In the genomic region with DNA sequence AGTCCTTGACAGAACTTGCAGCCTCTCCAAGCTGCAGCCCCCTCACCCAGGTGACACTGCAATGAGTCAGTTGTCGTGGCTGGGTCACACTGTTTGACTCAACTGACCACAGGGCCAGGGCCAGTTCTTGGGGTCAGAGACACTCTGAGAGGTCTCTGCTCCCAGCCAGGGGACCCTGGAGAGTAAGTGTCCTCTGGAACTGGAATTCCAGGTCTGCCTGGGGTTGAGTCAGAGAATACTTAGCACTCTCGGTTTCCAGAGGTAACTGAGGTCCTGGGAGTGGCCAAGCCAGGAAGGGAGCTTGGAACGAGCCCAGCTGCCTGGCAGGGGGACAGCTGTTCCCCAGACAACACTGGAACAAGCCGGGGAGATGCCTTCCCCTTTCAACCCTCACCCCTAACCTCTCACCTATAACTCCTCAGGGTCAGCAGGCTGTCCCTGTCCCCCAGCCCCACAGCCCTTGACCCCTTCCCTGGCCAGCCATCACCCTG, we compare ENCODE assay signal across 19 cellular contexts. TPM values are rescaled to one million over a fixed set of nuclear protein-coding genes. Genes with fewer than 3 reads are reported as not detected.
DNase-seq lines count a peak whose midpoint lies in the region; ATAC-seq and TF ChIP-seq lines count a peak whose summit lies in the region.
"Had no signal": no experiment of that assay in that cellular context is flagged by ENCODE, and none has a peak within 500 bp of the region (broad histone marks: within the 10 kb centered on the region; RNA-seq: fewer than 3 reads in every experiment).

No MANE protein-coding gene starts in this region.

- DNase-seq in Daoy (ENCODE audit: low read depth), result peak; percentile 80
- peak; percentile 26 for DNase-seq in NCI-H226
- peak; percentile 67 for DNase-seq in mammary epithelial cell
- DNase-seq in myocyte (ENCODE audit: low read depth), result peak; percentile 64
- no peak for DNase-seq in inferior parietal cortex (ENCODE audit: extremely low spot score)
- DNase-seq in stimulated activated naive B cell treated with anti-CD40 and anti-IgM and Interleukin-4, amounts not matched to agents 10 μg/mL and 1 μg/mL and 100 μg/mL, for 72 hours, result no peak
- DNase-seq in NCI-H2227 treated with DMSO at 0.1 percent for 48 hours (lab: John Stamatoyannopoulos, UW), result no peak
- DNase-seq: MM.1S; NCI-H774; nephron progenitor cell; SHP77 treated with DMSO at 0.1 percent for 48 hours; stimulated activated CD4-positive, alpha-beta T cell treated with anti-CD3 and anti-CD28 coated beads, Interleukin-4, amount 100 ng/mL, for 4 hours; upper lobe of left lung had no signal

- in situ Hi-C loops in mammary epithelial cell (cut with MboI; ENCODE audit: low sequenced_read_pairs in 2 of 2), result no loop called here

- H3K27ac ChIP-seq in mammary epithelial cell (ENCODE audit: insufficient read depth, low read depth, low read length), result peak overlapping the region; percentile 23
- H3K27ac ChIP-seq: right atrium auricular region, upper lobe of left lung had no signal

- peaks cover 6 to 12% of the 10 kb centered on the region in 2 donors for H3K27me3 Mint-ChIP-seq in stimulated activated naive B cell treated with anti-CD40 and anti-IgM and Interleukin-4, amounts not matched to agents 10 μg/mL and 1 μg/mL and 100 μg/mL, for 72 hours

- H3K4me1 Mint-ChIP-seq in stimulated activated naive B cell treated with anti-CD40 and anti-IgM and Interleukin-4, amounts not matched to agents 10 μg/mL and 1 μg/mL and 100 μg/mL, for 72 hours, result no peaks in the 10 kb centered on the region

- no peak overlapping the region for H3K4me3 ChIP-seq in mammary epithelial cell (replicated peaks in 1 of 3; ENCODE audit: insufficient read depth in 1 of 3, low read depth in 2 of 3, low read length in 3 of 3)
- H3K4me3 ChIP-seq: lung, right atrium auricular region, upper lobe of left lung had no signal

- no peaks in the 10 kb centered on the region for H4K20me1 ChIP-seq in mammary epithelial cell (ENCODE audit: insufficient read depth, low read length)

- H2AFZ ChIP-seq in mammary epithelial cell (ENCODE audit: low read depth, low read length), result peak overlapping the region; percentile 61

- H3K79me2 ChIP-seq in mammary epithelial cell (ENCODE audit: insufficient read depth, low read length), result no peaks in the 10 kb centered on the region

- H3K4me1 ChIP-seq in mammary epithelial cell (ENCODE audit: insufficient read depth, low read length), result peaks cover 23% of the 10 kb centered on the region
- H3K4me1 ChIP-seq: right atrium auricular region, upper lobe of left lung had no signal

- CTCF ChIA-PET in mammary epithelial cell (lab: Charles Lee; ENCODE audit: low non-redundant PET), result no interaction called here

- H3K4me3 Mint-ChIP-seq in stimulated activated naive B cell treated with anti-CD40 and anti-IgM and Interleukin-4, amounts not matched to agents 10 μg/mL and 1 μg/mL and 100 μg/mL, for 72 hours, result no peak overlapping the region
- H3K4me3 Mint-ChIP-seq: dendritic cell treated with granulocyte-macrophage colony-stimulating factor and Interleukin-4, amounts not matched to agents 40 ng/mL and 50 ng/mL, for 4 days; nephron progenitor cell had no signal

- no peak for TF ChIP-seq CTCF in mammary epithelial cell (conservative IDR thresholded peaks at IDR 0.05 in 1 of 2, IDR thresholded peaks at IDR 0.05 in 1 of 2; ENCODE audit: extremely low read depth in 1 of 2, insufficient read depth in 1 of 2, low read depth in 1 of 2, low read length in 2 of 2)

- no peaks in the 10 kb centered on the region for H3K36me3 Mint-ChIP-seq in stimulated activated naive B cell treated with anti-CD40 and anti-IgM and Interleukin-4, amounts not matched to agents 10 μg/mL and 1 μg/mL and 100 μg/mL, for 72 hours

- WGBS in mammary epithelial cell (ENCODE audit: low coverage, missing lambda C conversion rate), result 0% methylated on average over 3 of the region's 4 CpGs

- dilution Hi-C loops in mammary epithelial cell (cut with HindIII; ENCODE audit: low sequenced_read_pairs), result loop anchor here (5.0 kb wide), 3 partner anchors 61 to 101 kb away; no protein-coding TSS in a partner anchor

- H3K9me3 ChIP-seq in mammary epithelial cell (replicated peaks; ENCODE audit: insufficient read depth, low read length), result no peaks in the 10 kb centered on the region
- H3K9me3 ChIP-seq: right atrium auricular region had no signal

- H3K36me3 ChIP-seq in mammary epithelial cell (ENCODE audit: insufficient read depth, low read length), result no peaks in the 10 kb centered on the region
- H3K36me3 ChIP-seq: right atrium auricular region, upper lobe of left lung had no signal

- H3K9ac ChIP-seq in mammary epithelial cell (ENCODE audit: insufficient read depth, low read length), result no peak overlapping the region

- H3K27ac Mint-ChIP-seq in stimulated activated naive B cell treated with anti-CD40 and anti-IgM and Interleukin-4, amounts not matched to agents 10 μg/mL and 1 μg/mL and 100 μg/mL, for 72 hours, result no peak overlapping the region
- H3K27ac Mint-ChIP-seq: dendritic cell treated with granulocyte-macrophage colony-stimulating factor and Interleukin-4, amounts not matched to agents 40 ng/mL and 50 ng/mL, for 4 days; nephron progenitor cell had no signal

- H3K4me2 ChIP-seq in mammary epithelial cell (ENCODE audit: insufficient read depth, low read depth, low read length), result peak overlapping the region; percentile 65

- intact Hi-C loops in mammary epithelial cell (cut with micrococcal nuclease), result no loop called here

- ATAC-seq in stimulated activated naive B cell treated with anti-CD40 and anti-IgM and Interleukin-4, amounts not matched to agents 10 μg/mL and 1 μg/mL and 100 μg/mL, for 72 hours (replicated peaks), result no peak
- no peak for ATAC-seq in HG03565 (IDR thresholded peaks at IDR 0.05; ENCODE audit: unreplicated experiment)

- H3K27me3 ChIP-seq in mammary epithelial cell (ENCODE audit: insufficient read depth, low read length), result no peaks in the 10 kb centered on the region
- H3K27me3 ChIP-seq: right atrium auricular region, upper lobe of left lung had no signal

- H3K9me3 Mint-ChIP-seq in stimulated activated naive B cell treated with anti-CD40 and anti-IgM and Interleukin-4, amounts not matched to agents 10 μg/mL and 1 μg/mL and 100 μg/mL, for 72 hours, result peaks cover 0 to 5% of the 10 kb centered on the region in 2 donors

- no TSS peak for BruUV-seq in mammary epithelial cell (replicated peaks; lab: Mats Ljungman, UMichigan)

RNA-seq across cellular contexts. Expression of gene MYL10, which starts 2.2 kb away (rescaled TPM):
- not detected in 2 replicates for total RNA-seq in Daoy (2014; rRNA removed; shearing (Covaris generic))
- total RNA-seq in mammary epithelial cell (not detected), myocyte (0.31 TPM in 1 of 2 replicates, not detected in the other)
- not detected for polyA plus RNA-seq in mammary epithelial cell
- polyA minus RNA-seq in mammary epithelial cell, result not detected
- 2.9 TPM for polyA plus RNA-seq in myocyte (2012)
- total RNA-seq: fibroblast of lung, lung, right atrium auricular region, upper lobe of left lung had no signal
- polyA plus RNA-seq: adipose tissue, fibroblast of lung, lung had no signal

Comparison
In these comparisons a context has a peak if more than half of its experiments do, and no peak if none do; other contexts are left out.
1. DNase-seq: peak in Daoy (single experiment), NCI-H226 (single experiment), mammary epithelial cell (single experiment) and myocyte (single experiment); none in inferior parietal cortex (single experiment), stimulated activated naive B cell treated with anti-CD40 and anti-IgM and Interleukin-4, amounts not matched to agents 10 μg/mL and 1 μg/mL and 100 μg/mL, for 72 hours (single experiment) and NCI-H2227 treated with DMSO at 0.1 percent for 48 hours (single experiment).